8 cellular contexts compared by ENCODE assay signal in genomic region chr2:12057436-12058166, GRCh38.
DNase-seq lines count a peak whose midpoint lies in the region; ATAC-seq and TF ChIP-seq lines count a peak whose summit lies in the region.

No MANE protein-coding gene starts in this region.

- TF ChIP-seq CTCF in testis (IDR thresholded peaks at IDR 0.05) = no peak

- WGBS in testis, 2 donors = 81 to 91% methylated on average over 12 of the region's 12 CpGs

- no peaks in the 10 kb centered on the region for H3K36me3 Mint-ChIP-seq in central memory CD8-positive, alpha-beta T cell (ENCODE audit: insufficient read depth)

- intact Hi-C loops in testis (cut with DNase I; ENCODE audit: low total_unique reads) = no loop called here

- H3K4me3 Mint-ChIP-seq in central memory CD8-positive, alpha-beta T cell = peak overlapping the region; percentile 29

- H3K9me3 ChIP-seq in testis = no peaks in the 10 kb centered on the region

- H3K4me1 ChIP-seq in testis = peaks cover 22% of the 10 kb centered on the region

- peak overlapping the region; percentile 31 for H3K27ac Mint-ChIP-seq in central memory CD8-positive, alpha-beta T cell (ENCODE audit: low read depth)

- H3K36me3 ChIP-seq in testis (ENCODE audit: low read depth, missing control alignments) = no peaks in the 10 kb centered on the region

- H3K27me3 ChIP-seq in testis = no peaks in the 10 kb centered on the region

- H3K9me3 Mint-ChIP-seq in central memory CD8-positive, alpha-beta T cell = peaks cover 6% of the 10 kb centered on the region

- no peak for TF ChIP-seq POLR2A in testis (IDR thresholded peaks at IDR 0.05)

- peak; percentile 91 for ATAC-seq in GM18867 (IDR thresholded peaks at IDR 0.05; ENCODE audit: unreplicated experiment)
- ATAC-seq in HG02678 (IDR thresholded peaks at IDR 0.05; ENCODE audit: unreplicated experiment) = peak; percentile 81
- ATAC-seq in central memory CD8-positive, alpha-beta T cell (replicated peaks; ENCODE audit: extremely low read depth, poor library complexity, severe bottlenecking) = peak; percentile 81

- no peak overlapping the region for H3K27ac ChIP-seq in testis

- no peak overlapping the region for H3K4me3 ChIP-seq in testis

- peaks cover 8% of the 10 kb centered on the region for H3K27me3 Mint-ChIP-seq in central memory CD8-positive, alpha-beta T cell

- DNase-seq in NAMALWA (ENCODE audit: low spot score) (peak; percentile 54), testis (no peak), NCI-H1105 treated with DMSO at 0.1 percent for 48 hours (lab: John Stamatoyannopoulos, UW) (no peak)
- peak; percentile 21 for DNase-seq in central memory CD8-positive, alpha-beta T cell (ENCODE audit: low spot score in 2 of 2)
- DNase-seq in stimulated activated CD8-positive, alpha-beta memory T cell treated with anti-CD3 and anti-CD28 coated beads, Interleukin-4, amount 100 ng/mL, for 24 hours (ENCODE audit: low read depth) = peak; percentile 45
- DNase-seq in activated CD4-positive, CD25-positive, alpha-beta regulatory T cell treated with anti-CD3 and anti-CD28 coated beads, Interleukin-2, amount 50 U/mL, for 72 hours = no peak

- H3K4me1 Mint-ChIP-seq in central memory CD8-positive, alpha-beta T cell = peaks cover 56% of the 10 kb centered on the region

Comparison
In these comparisons a context has a peak if more than half of its experiments do, and no peak if none do; other contexts are left out.
1. DNase-seq: peak in NAMALWA (single experiment), central memory CD8-positive, alpha-beta T cell (2 of 2) and stimulated activated CD8-positive, alpha-beta memory T cell treated with anti-CD3 and anti-CD28 coated beads, Interleukin-4, amount 100 ng/mL, for 24 hours (single experiment); none in testis (single experiment), NCI-H1105 treated with DMSO at 0.1 percent for 48 hours (single experiment) and activated CD4-positive, CD25-positive, alpha-beta regulatory T cell treated with anti-CD3 and anti-CD28 coated beads, Interleukin-2, amount 50 U/mL, for 72 hours (single experiment).
2. Peak in every context shown above with its lines, with median percentiles within 50 percentile points of each other: ATAC-seq.